ENCODE assay signal across 27 cellular contexts in the genomic region with DNA sequence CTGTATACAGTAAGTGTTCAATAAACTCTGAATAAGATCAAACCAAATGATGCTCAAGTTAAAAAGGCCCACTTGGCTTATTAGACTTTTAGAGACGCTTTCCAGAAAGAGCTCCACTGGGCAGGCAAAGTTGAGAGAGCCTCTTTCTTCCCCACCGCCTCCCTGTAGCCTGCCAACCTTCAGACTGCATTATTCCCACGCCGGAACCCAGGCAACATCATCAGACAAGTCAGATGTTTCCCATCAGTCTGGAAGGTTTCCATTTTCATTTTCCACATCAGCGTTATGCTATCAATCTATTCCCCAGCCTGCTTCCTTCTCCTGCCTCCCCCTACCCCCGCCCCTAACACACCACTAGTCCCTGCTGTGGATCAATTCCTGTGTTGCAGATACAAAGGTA.
"Had no signal": no experiment of that assay in that cellular context is flagged by ENCODE, and none has a peak within 500 bp of the region (broad histone marks: within the 10 kb centered on the region; RNA-seq: fewer than 3 reads in every experiment).

No MANE protein-coding gene starts in this region.

- H3K4me1 Mint-ChIP-seq: natural killer cell, nephron had no signal

- H3K27ac ChIP-seq: neural progenitor cell, pancreas, psoas muscle, right lobe of liver, skin epidermis, spleen, stomach, thoracic aorta, thyroid gland, tibial nerve, upper lobe of left lung, vagina had no signal

- FAIRE-seq: pancreas, urothelium cell line had no signal

- H3K36me3 Mint-ChIP-seq: naive thymus-derived CD4-positive, alpha-beta T cell; natural killer cell; neural progenitor cell had no signal

- H3K27ac Mint-ChIP-seq: naive thymus-derived CD4-positive, alpha-beta T cell; natural killer cell; nephron; neural progenitor cell; stimulated activated naive B cell treated with anti-CD40 and anti-IgM and Interleukin-4, amounts not matched to agents 10 μg/mL and 1 μg/mL and 100 μg/mL, for 72 hours; stimulated activated naive CD8-positive, alpha-beta T cell treated with anti-CD3 and anti-CD28 coated beads, Interleukin-15, Interleukin-2, amounts not matched to agents 100 ng/mL and 50 ng/mL, for 24 hours had no signal

- H3K4me1 ChIP-seq: pancreas, psoas muscle, right lobe of liver, spleen, stomach, thyroid gland, tibial nerve, upper lobe of left lung, vagina had no signal

- H3K36me3 ChIP-seq: neural progenitor cell, pancreas, right lobe of liver, spleen, stomach, thoracic aorta, thyroid gland, tibial nerve, upper lobe of left lung, vagina had no signal

- H3K9me3 Mint-ChIP-seq: natural killer cell; nephron; stimulated activated naive B cell treated with anti-CD40 and anti-IgM and Interleukin-4, amounts not matched to agents 10 μg/mL and 1 μg/mL and 100 μg/mL, for 72 hours; stimulated activated naive CD8-positive, alpha-beta T cell treated with anti-CD3 and anti-CD28 coated beads, Interleukin-15, Interleukin-2, amounts not matched to agents 100 ng/mL and 50 ng/mL, for 24 hours had no signal

- H3K9ac ChIP-seq: neural progenitor cell had no signal

- H2AFZ ChIP-seq: neural progenitor cell had no signal

- DNase-seq: naive thymus-derived CD4-positive, alpha-beta T cell; natural killer cell; pancreas; psoas muscle; right cardiac atrium; right lobe of liver; spleen; stimulated activated CD4-positive, alpha-beta T cell treated with anti-CD3 and anti-CD28 coated beads, Interleukin-12 subunit alpha, Interleukin-12 subunit beta, amount 100 ng/mL, for 4 hours; stimulated activated CD4-positive, alpha-beta T cell treated with anti-CD3 and anti-CD28 coated beads, Interleukin-1b, Interleukin-23, amount 100 ng/mL, for 48 hours; stimulated activated CD4-positive, alpha-beta T cell treated with anti-CD3 and anti-CD28 coated beads, Interleukin-4, amount 100 ng/mL, for 1 hour; stimulated activated CD4-positive, alpha-beta T cell treated with anti-CD3 and anti-CD28 coated beads, Interleukin-4, amount 100 ng/mL, for 4 hours; stimulated activated CD8-positive, alpha-beta memory T cell treated with anti-CD3 and anti-CD28 coated beads, Interleukin-4, amount 100 ng/mL, for 48 hours; stimulated activated naive B cell treated with anti-CD40 and anti-IgM and Interleukin-4, amounts not matched to agents 10 μg/mL and 1 μg/mL and 100 μg/mL, for 72 hours; stimulated activated naive CD4-positive, alpha-beta T cell treated with Interleukin-2 at 50 U/mL for 16 hours; stomach; thyroid gland; trophoblast cell; upper lobe of left lung had no signal

- H3K4me3 ChIP-seq: neural progenitor cell, pancreas, psoas muscle, right lobe of liver, skin epidermis, smooth muscle cell, spleen, stomach, thoracic aorta, thyroid gland, tibial nerve, upper lobe of left lung, vagina had no signal

- H3K9me3 ChIP-seq: pancreas, psoas muscle, right lobe of liver, thoracic aorta, thyroid gland, upper lobe of left lung, vagina had no signal

- ATAC-seq: naive thymus-derived CD4-positive, alpha-beta T cell; natural killer cell; pancreas; psoas muscle; right cardiac atrium; right lobe of liver; stimulated activated naive B cell treated with anti-CD40 and anti-IgM and Interleukin-4, amounts not matched to agents 10 μg/mL and 1 μg/mL and 100 μg/mL, for 72 hours had no signal

- H3K4me2 ChIP-seq: neural progenitor cell, smooth muscle cell had no signal

- H3K4me3 Mint-ChIP-seq: naive thymus-derived CD4-positive, alpha-beta T cell; natural killer cell; nephron; neural progenitor cell; stimulated activated naive B cell treated with anti-CD40 and anti-IgM and Interleukin-4, amounts not matched to agents 10 μg/mL and 1 μg/mL and 100 μg/mL, for 72 hours; stimulated activated naive CD8-positive, alpha-beta T cell treated with anti-CD3 and anti-CD28 coated beads, Interleukin-15, Interleukin-2, amounts not matched to agents 100 ng/mL and 50 ng/mL, for 24 hours had no signal

- H3K27me3 ChIP-seq: pancreas, right lobe of liver, thyroid gland, upper lobe of left lung, vagina had no signal
